12 cellular contexts compared by ENCODE assay signal in genomic region chr22:36411589-36412258, GRCh38. TPM values are rescaled to one million over a fixed set of nuclear protein-coding genes. Genes with fewer than 3 reads are reported as not detected.
A peak's percentile ranks its signal among the peaks of the same experiment; 100 is the strongest.
DNase-seq lines count a peak whose midpoint lies in the region; ATAC-seq and TF ChIP-seq lines count a peak whose summit lies in the region.
"Had no signal": no experiment of that assay in that cellular context is flagged by ENCODE, and none has a peak within 500 bp of the region (broad histone marks: within the 10 kb centered on the region; RNA-seq: fewer than 3 reads in every experiment).

No MANE protein-coding gene starts in this region.

- no peak for TF ChIP-seq POLR2A in erythroblast (IDR thresholded peaks at IDR 0.05; ENCODE audit: low read length)

- H3K36me3 ChIP-seq in RWPE2 (ENCODE audit: low read depth): no peaks in the 10 kb centered on the region
- no peaks in the 10 kb centered on the region for H3K36me3 ChIP-seq in left lung
- H3K36me3 ChIP-seq: ovary had no signal

- H3K9me3 Mint-ChIP-seq in activated CD8-positive, alpha-beta T cell treated with anti-CD3 and anti-CD28 coated beads for 36 hours: no peaks in the 10 kb centered on the region
- H3K9me3 Mint-ChIP-seq in activated CD8-positive, alpha-beta T cell treated with anti-CD3 and anti-CD28 coated beads, Interleukin-2, amount 10 ng/mL, durations not matched to agents 7 days and 5 days (ENCODE audit: insufficient read depth): no peaks in the 10 kb centered on the region
- H3K9me3 Mint-ChIP-seq: brain had no signal

- peak overlapping the region; percentile 89 for H3K27ac ChIP-seq in RWPE2 (ENCODE audit: poor library complexity, severe bottlenecking)
- no peak overlapping the region for H3K27ac ChIP-seq in left lung

- H3K4me3 ChIP-seq in RWPE2 (ENCODE audit: severe bottlenecking) (no peak overlapping the region), left lung (no peak overlapping the region)
- H3K4me3 ChIP-seq: ovary had no signal

- no peak overlapping the region for H3K27ac Mint-ChIP-seq in activated CD8-positive, alpha-beta T cell treated with anti-CD3 and anti-CD28 coated beads for 36 hours
- H3K27ac Mint-ChIP-seq in activated CD8-positive, alpha-beta T cell treated with anti-CD3 and anti-CD28 coated beads, Interleukin-2, amount 10 ng/mL, durations not matched to agents 7 days and 5 days: no peak overlapping the region

- H3K27me3 ChIP-seq in RWPE2 (ENCODE audit: insufficient read depth, poor library complexity, severe bottlenecking) (no peaks in the 10 kb centered on the region), left lung (no peaks in the 10 kb centered on the region)
- H3K27me3 ChIP-seq: ovary had no signal

- H3K9me3 ChIP-seq in RWPE2 (ENCODE audit: severe bottlenecking) (no peaks in the 10 kb centered on the region), left lung (no peaks in the 10 kb centered on the region)
- H3K9me3 ChIP-seq: ovary had no signal

- ATAC-seq in activated CD8-positive, alpha-beta T cell treated with anti-CD3 and anti-CD28 coated beads for 36 hours: peak; percentile 34
- ATAC-seq in activated CD8-positive, alpha-beta T cell treated with anti-CD3 and anti-CD28 coated beads, Interleukin-2, amount 10 ng/mL, durations not matched to agents 7 days and 5 days: no peak
- no peak for ATAC-seq in RWPE2 (ENCODE audit: low read depth)
- peak; percentile 55 for ATAC-seq in stimulated activated naive CD8-positive, alpha-beta T cell treated with anti-CD3 and anti-CD28 coated beads, Interleukin-15, Interleukin-2, amounts not matched to agents 100 U/mL and 50 U/mL, for 24 hours
- no peak for ATAC-seq in left lung
- no peak for ATAC-seq in sciatic nerve
- no peak for ATAC-seq in GM18502 (IDR thresholded peaks at IDR 0.05; ENCODE audit: poor library complexity, unreplicated experiment)
- ATAC-seq: PC-3 had no signal

- intact Hi-C loops in activated CD8-positive, alpha-beta T cell treated with anti-CD3 and anti-CD28 coated beads for 36 hours (cut with micrococcal nuclease): no loop called here
- intact Hi-C loops in left lung (cut with DNase I): no loop called here
- intact Hi-C loops in sciatic nerve (cut with DNase I): no loop called here

- CTCF ChIA-PET in activated CD8-positive, alpha-beta T cell treated with anti-CD3 and anti-CD28 coated beads for 36 hours (lab: Charles Lee): no interaction called here
- CTCF ChIA-PET in activated CD8-positive, alpha-beta T cell treated with anti-CD3 and anti-CD28 coated beads, Interleukin-2, amount 10 ng/mL, durations not matched to agents 7 days and 5 days (lab: Charles Lee): no interaction called here

- POLR2A ChIA-PET in activated CD8-positive, alpha-beta T cell treated with anti-CD3 and anti-CD28 coated beads for 36 hours (lab: Charles Lee): no interaction called here
- POLR2A ChIA-PET in activated CD8-positive, alpha-beta T cell treated with anti-CD3 and anti-CD28 coated beads, Interleukin-2, amount 10 ng/mL, durations not matched to agents 7 days and 5 days (lab: Charles Lee): interaction anchor here (0.9 to 1.3 kb wide), 2 partner anchors 9 to 80 kb away, joined by 3 to 4 read pairs; no protein-coding TSS in a partner anchor

- H3K4me1 Mint-ChIP-seq in activated CD8-positive, alpha-beta T cell treated with anti-CD3 and anti-CD28 coated beads for 36 hours (ENCODE audit: low read depth): peaks cover 25% of the 10 kb centered on the region
- peaks cover 38% of the 10 kb centered on the region for H3K4me1 Mint-ChIP-seq in activated CD8-positive, alpha-beta T cell treated with anti-CD3 and anti-CD28 coated beads, Interleukin-2, amount 10 ng/mL, durations not matched to agents 7 days and 5 days (ENCODE audit: low read depth)

- no peaks in the 10 kb centered on the region for H3K27me3 Mint-ChIP-seq in activated CD8-positive, alpha-beta T cell treated with anti-CD3 and anti-CD28 coated beads for 36 hours
- no peaks in the 10 kb centered on the region for H3K27me3 Mint-ChIP-seq in activated CD8-positive, alpha-beta T cell treated with anti-CD3 and anti-CD28 coated beads, Interleukin-2, amount 10 ng/mL, durations not matched to agents 7 days and 5 days (ENCODE audit: low read depth)
- H3K27me3 Mint-ChIP-seq: brain had no signal

- H3K36me3 Mint-ChIP-seq in activated CD8-positive, alpha-beta T cell treated with anti-CD3 and anti-CD28 coated beads for 36 hours (ENCODE audit: low read depth): no peaks in the 10 kb centered on the region
- no peaks in the 10 kb centered on the region for H3K36me3 Mint-ChIP-seq in activated CD8-positive, alpha-beta T cell treated with anti-CD3 and anti-CD28 coated beads, Interleukin-2, amount 10 ng/mL, durations not matched to agents 7 days and 5 days (ENCODE audit: low read depth)
- H3K36me3 Mint-ChIP-seq: brain had no signal

- no peak for TF ChIP-seq CTCF in activated CD8-positive, alpha-beta T cell treated with anti-CD3 and anti-CD28 coated beads for 36 hours (IDR thresholded peaks at IDR 0.05)
- TF ChIP-seq CTCF in RWPE2 (IDR thresholded peaks at IDR 0.05; ENCODE audit: poor library complexity, severe bottlenecking): no peak
- TF ChIP-seq CTCF in left lung (IDR thresholded peaks at IDR 0.05): no peak

- DNase-seq in activated CD8-positive, alpha-beta T cell treated with anti-CD3 and anti-CD28 coated beads for 36 hours: peak; percentile 71
- no peak for DNase-seq in activated CD8-positive, alpha-beta T cell treated with anti-CD3 and anti-CD28 coated beads, Interleukin-2, amount 10 ng/mL, durations not matched to agents 7 days and 5 days
- DNase-seq in RWPE2 (ENCODE audit: low spot score) (no peak), erythroblast (lab: John Stamatoyannopoulos, UW) (peak; percentile 28 to 38), left lung (no peak), sciatic nerve (ENCODE audit: low spot score) (no peak)
- peak; percentile 65 for DNase-seq in stimulated activated naive CD8-positive, alpha-beta T cell treated with anti-CD3 and anti-CD28 coated beads, Interleukin-15, Interleukin-2, amounts not matched to agents 100 U/mL and 50 U/mL, for 24 hours
- DNase-seq: kidney glomerular epithelial cell, PC-3 had no signal

- no peak overlapping the region for H3K4me3 Mint-ChIP-seq in activated CD8-positive, alpha-beta T cell treated with anti-CD3 and anti-CD28 coated beads for 36 hours
- no peak overlapping the region for H3K4me3 Mint-ChIP-seq in activated CD8-positive, alpha-beta T cell treated with anti-CD3 and anti-CD28 coated beads, Interleukin-2, amount 10 ng/mL, durations not matched to agents 7 days and 5 days

- peaks cover 13% of the 10 kb centered on the region for H3K4me1 ChIP-seq in RWPE2 (ENCODE audit: insufficient read depth, poor library complexity, severe bottlenecking)
- H3K4me1 ChIP-seq in left lung: peaks cover 0 to 42% of the 10 kb centered on the region in 2 donors

RNA-seq across cellular contexts. Expression of gene MYH9, which starts 24.0 kb away (rescaled TPM):
- 100 to 1,000 TPM; 624 to 679 TPM for total RNA-seq in activated CD8-positive, alpha-beta T cell treated with anti-CD3 and anti-CD28 coated beads for 36 hours
- total RNA-seq in activated CD8-positive, alpha-beta T cell treated with anti-CD3 and anti-CD28 coated beads, Interleukin-2, amount 10 ng/mL, durations not matched to agents 7 days and 5 days: 100 to 1,000 TPM; 857 to 883 TPM
- 100 to 1,000 TPM; 754 to 761 TPM for total RNA-seq in left lung
- total RNA-seq in sciatic nerve: 973 TPM

Comparison
In these comparisons a context has a peak if more than half of its experiments do, and no peak if none do; other contexts are left out.
1. ATAC-seq: peak in activated CD8-positive, alpha-beta T cell treated with anti-CD3 and anti-CD28 coated beads for 36 hours (single experiment) and stimulated activated naive CD8-positive, alpha-beta T cell treated with anti-CD3 and anti-CD28 coated beads, Interleukin-15, Interleukin-2, amounts not matched to agents 100 U/mL and 50 U/mL, for 24 hours (single experiment); none in activated CD8-positive, alpha-beta T cell treated with anti-CD3 and anti-CD28 coated beads, Interleukin-2, amount 10 ng/mL, durations not matched to agents 7 days and 5 days (single experiment), RWPE2 (single experiment), left lung (single experiment), sciatic nerve (single experiment) and GM18502 (single experiment).
2. DNase-seq: peak in activated CD8-positive, alpha-beta T cell treated with anti-CD3 and anti-CD28 coated beads for 36 hours (single experiment), erythroblast (2 of 2) and stimulated activated naive CD8-positive, alpha-beta T cell treated with anti-CD3 and anti-CD28 coated beads, Interleukin-15, Interleukin-2, amounts not matched to agents 100 U/mL and 50 U/mL, for 24 hours (single experiment); none in activated CD8-positive, alpha-beta T cell treated with anti-CD3 and anti-CD28 coated beads, Interleukin-2, amount 10 ng/mL, durations not matched to agents 7 days and 5 days (single experiment), RWPE2 (single experiment), left lung (0 of 2) and sciatic nerve (single experiment).